8 cellular contexts compared by ENCODE assay signal in the genomic region with DNA sequence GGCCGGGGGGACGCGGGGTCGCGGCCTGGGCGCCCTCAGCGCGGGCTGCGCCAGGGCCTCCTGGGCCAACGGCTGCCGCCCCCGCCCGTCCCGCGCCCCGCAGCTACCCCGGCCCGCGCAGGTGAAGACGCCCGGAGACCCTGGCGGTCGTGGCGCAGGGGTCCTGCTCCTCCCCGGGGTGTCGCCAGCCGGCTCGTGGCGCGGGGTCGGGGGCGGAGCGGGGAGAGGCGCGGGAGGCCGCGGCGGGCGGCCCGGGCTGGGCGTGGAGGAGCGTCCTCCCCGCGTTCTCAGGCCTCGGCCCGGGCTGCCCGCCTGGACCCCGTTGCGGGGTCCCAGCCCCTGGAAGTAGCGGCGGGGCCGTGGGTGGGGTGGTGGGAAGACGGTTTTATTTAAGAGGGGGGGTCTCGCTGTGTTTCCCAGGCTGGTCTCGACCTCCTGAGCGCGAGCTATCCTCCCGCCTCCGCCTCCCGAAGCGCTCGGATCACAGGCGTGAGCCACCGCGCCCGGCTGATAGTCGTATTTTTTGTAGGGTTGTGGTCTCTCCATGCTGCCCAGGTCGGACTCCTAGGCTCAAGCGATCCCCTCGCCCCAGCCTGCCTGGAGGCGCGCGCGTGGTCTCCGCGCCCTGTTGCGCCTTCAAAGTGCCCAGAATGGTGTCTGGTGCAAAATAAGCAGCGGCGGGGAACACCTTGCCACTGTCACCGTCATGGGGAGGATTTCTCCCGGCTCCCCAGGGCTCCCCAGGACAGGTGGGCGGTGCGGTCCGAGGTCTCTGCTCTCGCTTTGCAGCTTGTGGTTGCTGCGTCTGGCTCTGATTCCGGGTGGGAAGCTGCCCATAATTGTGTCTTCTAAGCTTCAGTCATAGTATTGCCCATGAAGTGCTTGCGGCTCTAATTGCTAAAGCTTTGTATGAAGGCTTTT. TPM values are rescaled to one million over a fixed set of nuclear protein-coding genes. Genes with fewer than 3 reads are reported as not detected.
DNase-seq lines count a peak whose midpoint lies in the region; ATAC-seq and TF ChIP-seq lines count a peak whose summit lies in the region.

No MANE protein-coding gene starts in this region.

- POLR2A ChIA-PET in CD8-positive, alpha-beta memory T cell (lab: Charles Lee) = interaction anchor here (1.0 to 1.7 kb wide), 3 partner anchors 14 to 60 kb away, joined by 4 to 6 read pairs (median 5); partner anchors contain the start of genes GET4 and SUN1
- POLR2A ChIA-PET in naive thymus-derived CD8-positive, alpha-beta T cell (lab: Charles Lee) = interaction anchor here (0.6 to 2.0 kb wide), 6 partner anchors 11 to 216 kb away, joined by 3 to 21 read pairs (median 4); partner anchors contain the start of genes COX19, GET4 and SUN1

- peak overlapping the region; percentile 76 to 94 (median 88) for H3K27ac Mint-ChIP-seq in CD8-positive, alpha-beta memory T cell
- H3K27ac Mint-ChIP-seq in naive thymus-derived CD8-positive, alpha-beta T cell = peak overlapping the region; percentile 78 to 97 (median 94)

- in situ Hi-C loops in KBM-7 (cut with MboI; ENCODE audit: low pct_unique_long_range_greater_than_20kb, low sequenced_read_pairs) = no loop called here

- H3K9me3 ChIP-seq in CD8-positive, alpha-beta memory T cell (ENCODE audit: low read length) = no peaks in the 10 kb centered on the region
- H3K9me3 ChIP-seq in upper lobe of right lung = no peaks in the 10 kb centered on the region

- peaks cover 4 to 6% of the 10 kb centered on the region in 2 donors for H3K27me3 Mint-ChIP-seq in CD8-positive, alpha-beta memory T cell
- H3K27me3 Mint-ChIP-seq in naive thymus-derived CD8-positive, alpha-beta T cell = peaks cover 0 to 5% (median 0%) of the 10 kb centered on the region in 5 donors

- H3K9me3 Mint-ChIP-seq in CD8-positive, alpha-beta memory T cell = no peaks in the 10 kb centered on the region
- H3K9me3 Mint-ChIP-seq in naive thymus-derived CD8-positive, alpha-beta T cell = no peaks in the 10 kb centered on the region

- CTCF ChIA-PET in CD8-positive, alpha-beta memory T cell (lab: Charles Lee) = interaction anchor here (1.0 to 2.2 kb wide), 3 partner anchors 11 to 58 kb away, joined by 3 to 7 read pairs (median 3); no protein-coding TSS in a partner anchor

- H3K36me3 ChIP-seq in CD8-positive, alpha-beta memory T cell (ENCODE audit: insufficient read depth, low read length) = no peaks in the 10 kb centered on the region
- H3K36me3 ChIP-seq in upper lobe of right lung = no peaks in the 10 kb centered on the region

- H3K4me3 ChIP-seq in CD8-positive, alpha-beta memory T cell (ENCODE audit: low read length) = peak overlapping the region; percentile 71
- H3K4me3 ChIP-seq in upper lobe of right lung = peak overlapping the region; percentile 73

- peaks cover 44 to 67% (median 64%) of the 10 kb centered on the region in 3 donors for H3K4me1 Mint-ChIP-seq in CD8-positive, alpha-beta memory T cell
- H3K4me1 Mint-ChIP-seq in naive thymus-derived CD8-positive, alpha-beta T cell = peaks cover 37 to 69% (median 65%) of the 10 kb centered on the region in 4 donors

- H3K36me3 Mint-ChIP-seq in CD8-positive, alpha-beta memory T cell = peaks cover 0 to 20% (median 5%) of the 10 kb centered on the region in 3 donors
- peaks cover 0 to 11% (median 2%) of the 10 kb centered on the region in 3 donors for H3K36me3 Mint-ChIP-seq in naive thymus-derived CD8-positive, alpha-beta T cell

- ATAC-seq in GM21423 (IDR thresholded peaks at IDR 0.05; ENCODE audit: unreplicated experiment) = peak; percentile 16
- ATAC-seq in naive thymus-derived CD8-positive, alpha-beta T cell = peak in 1 of 2 donors; percentile 3
- ATAC-seq in upper lobe of right lung = no peak
- no peak for ATAC-seq in GM18858 (IDR thresholded peaks at IDR 0.05; ENCODE audit: unreplicated experiment)

- H3K27me3 ChIP-seq in CD8-positive, alpha-beta memory T cell (ENCODE audit: insufficient read depth, low read length, poor library complexity, severe bottlenecking) = no peaks in the 10 kb centered on the region
- H3K27me3 ChIP-seq in upper lobe of right lung = no peaks in the 10 kb centered on the region

- H3K27ac ChIP-seq in CD8-positive, alpha-beta memory T cell (ENCODE audit: low read depth, low read length) = peak overlapping the region; percentile 41
- peak overlapping the region; percentile 75 for H3K27ac ChIP-seq in upper lobe of right lung

- peak overlapping the region; percentile 92 to 98 (median 94) for H3K4me3 Mint-ChIP-seq in CD8-positive, alpha-beta memory T cell
- H3K4me3 Mint-ChIP-seq in naive thymus-derived CD8-positive, alpha-beta T cell = peak overlapping the region; percentile 65 to 96 (median 92)

- peak in 4 of 5 donors; percentile 19 to 62 (median 28) for DNase-seq in CD8-positive, alpha-beta memory T cell
- peak; percentile 32 for DNase-seq in KBM-7
- DNase-seq in activated CD4-positive, alpha-beta T cell treated with anti-CD3 and anti-CD28 coated beads for 4 hours = peak; percentile 24 to 29
- peak; percentile 37 for DNase-seq in effector CD8-positive, alpha-beta T cell (lab: John Stamatoyannopoulos, UW)
- peak in 6 of 10 donors; percentile 17 to 39 (median 28) for DNase-seq in naive thymus-derived CD8-positive, alpha-beta T cell
- peak; percentile 75 for DNase-seq in upper lobe of right lung

- peaks cover 42% of the 10 kb centered on the region for H3K4me1 ChIP-seq in CD8-positive, alpha-beta memory T cell (ENCODE audit: insufficient read depth, low read length)
- peaks cover 36% of the 10 kb centered on the region for H3K4me1 ChIP-seq in upper lobe of right lung

- TF ChIP-seq CTCF in upper lobe of right lung (IDR thresholded peaks at IDR 0.05) = no peak

- intact Hi-C loops in upper lobe of right lung (cut with DNase I) = no loop called here

RNA-seq across cellular contexts. Expression of gene SUN1, which starts 15.3 kb away (rescaled TPM):
- total RNA-seq in CD8-positive, alpha-beta memory T cell = 10 to 100 TPM; 59.8 to 65.8 TPM
- 29.8 TPM for polyA plus RNA-seq in CD8-positive, alpha-beta memory T cell
- total RNA-seq in naive thymus-derived CD8-positive, alpha-beta T cell = 100 to 1,000 TPM; 194 to 198 TPM
- polyA plus RNA-seq in naive thymus-derived CD8-positive, alpha-beta T cell = 10 to 100 TPM; 26.1 to 37.5 (median 27.9) TPM
- 127 TPM for total RNA-seq in upper lobe of right lung

RNA-seq across cellular contexts. Expression of gene GET4, which starts 59.3 kb away (rescaled TPM):
- total RNA-seq in CD8-positive, alpha-beta memory T cell = 10 to 100 TPM; 39.9 to 44.9 TPM
- 33.6 TPM for polyA plus RNA-seq in CD8-positive, alpha-beta memory T cell
- 10 to 100 TPM; 61.4 to 64.1 TPM for total RNA-seq in naive thymus-derived CD8-positive, alpha-beta T cell
- 10 to 100 TPM; 23.0 to 34.6 (median 23.6) TPM for polyA plus RNA-seq in naive thymus-derived CD8-positive, alpha-beta T cell
- 35.1 TPM for total RNA-seq in upper lobe of right lung
